In the genomic region with DNA sequence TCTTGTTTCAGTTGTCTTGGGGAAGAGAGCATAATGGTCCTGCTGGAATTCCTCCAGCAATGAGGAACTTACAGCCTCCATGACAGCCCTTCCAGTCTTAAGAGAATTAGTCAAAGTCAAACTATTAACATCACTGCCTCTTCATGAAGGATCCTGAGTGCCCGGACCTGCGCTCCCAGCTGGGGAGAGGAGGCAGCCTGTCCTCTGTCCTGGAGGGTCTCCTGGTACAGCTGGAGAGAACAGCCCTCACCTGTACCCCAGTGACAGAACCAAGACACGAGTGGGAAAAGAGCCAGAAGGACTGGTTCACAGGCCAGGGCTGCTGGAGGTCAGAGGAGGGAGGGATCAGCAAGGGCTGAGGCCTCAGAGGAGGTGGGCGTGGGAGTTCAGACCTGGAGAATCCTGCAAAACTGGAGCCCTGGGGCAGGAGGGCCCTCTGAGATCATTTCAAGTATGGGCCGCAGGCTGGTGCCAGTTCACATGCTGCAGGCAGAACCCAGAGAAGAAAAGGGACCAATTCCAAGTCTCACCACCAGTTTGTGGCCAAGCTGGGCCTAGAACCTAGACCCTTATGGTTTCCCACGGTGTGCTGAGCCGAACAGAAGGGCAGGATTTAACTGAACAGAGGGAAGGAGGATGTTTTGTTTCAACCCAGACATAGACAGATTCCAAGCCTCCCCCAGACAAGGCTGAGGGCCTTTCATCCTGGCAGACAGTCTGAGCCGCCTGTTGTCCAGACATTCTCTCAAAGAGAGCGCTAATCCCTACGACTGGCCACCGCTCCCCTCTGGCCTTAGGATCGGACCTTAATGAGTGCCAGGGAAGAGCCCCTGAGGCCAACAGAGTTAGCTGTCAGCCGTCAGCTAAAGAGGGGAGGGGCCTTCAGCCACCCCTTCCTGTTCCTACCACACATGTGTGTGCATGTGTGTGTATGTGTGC, we compare ENCODE assay signal across 16 cellular contexts. TPM values are rescaled to one million over a fixed set of nuclear protein-coding genes. Genes with fewer than 3 reads are reported as not detected.
A peak's percentile ranks its signal among the peaks of the same experiment; 100 is the strongest.
DNase-seq lines count a peak whose midpoint lies in the region; ATAC-seq, FAIRE-seq and TF ChIP-seq lines count a peak whose summit lies in the region.
"Had no signal": no experiment of that assay in that cellular context is flagged by ENCODE, and none has a peak within 500 bp of the region (broad histone marks: within the 10 kb centered on the region; RNA-seq: fewer than 3 reads in every experiment).

No MANE protein-coding gene starts in this region.

- H3K4me3 ChIP-seq in kidney (ENCODE audit: low read length in 2 of 2) (no peak overlapping the region), smooth muscle cell (no peak overlapping the region)
- H3K4me3 ChIP-seq: pancreas had no signal

- H3K9me3 ChIP-seq in kidney (ENCODE audit: control insufficient read depth in 1 of 2, low read length in 2 of 2) (no peaks in the 10 kb centered on the region), smooth muscle cell (replicated peaks; ENCODE audit: low read depth) (no peaks in the 10 kb centered on the region)
- H3K9me3 ChIP-seq: pancreas had no signal

- H3K36me3 Mint-ChIP-seq in chondrocyte (ENCODE audit: low read depth) = peaks cover 36% of the 10 kb centered on the region

- H2AFZ ChIP-seq in smooth muscle cell (ENCODE audit: low read depth) = no peak overlapping the region

- H3K27me3 ChIP-seq in smooth muscle cell (ENCODE audit: low read depth) = no peaks in the 10 kb centered on the region
- H3K27me3 ChIP-seq: pancreas had no signal

- peaks cover 7% of the 10 kb centered on the region for H3K79me2 ChIP-seq in smooth muscle cell (ENCODE audit: low read depth)

- H3K9ac ChIP-seq in kidney (ENCODE audit: low read length in 2 of 2) (no peak overlapping the region), smooth muscle cell (ENCODE audit: low read depth) (peak overlapping the region; percentile 73)

- H3K36me3 ChIP-seq in kidney (ENCODE audit: control insufficient read depth in 1 of 2, insufficient read depth in 2 of 2, low read length in 2 of 2) = peaks cover under 1 to 7% of the 10 kb centered on the region in 2 donors
- H3K36me3 ChIP-seq in smooth muscle cell (ENCODE audit: low read depth) = no peaks in the 10 kb centered on the region
- H3K36me3 ChIP-seq: pancreas had no signal

- peaks cover 67% of the 10 kb centered on the region for H3K4me1 Mint-ChIP-seq in chondrocyte (ENCODE audit: low read depth)

- peak overlapping the region; percentile 90 for H3K27ac Mint-ChIP-seq in chondrocyte (ENCODE audit: unreplicated experiment)

- in situ Hi-C loops in KBM-7 (cut with MboI; ENCODE audit: low pct_unique_long_range_greater_than_20kb, low sequenced_read_pairs) = no loop called here

- ATAC-seq in GM18519 (IDR thresholded peaks at IDR 0.05; ENCODE audit: low FRiP score, unreplicated experiment) = no peak
- no peak for ATAC-seq in left colon
- ATAC-seq: activated T-cell treated with anti-CD3 and anti-CD28 coated beads, Interleukin-2, amount 50 U/mL, for 4 hours; pancreas had no signal

- H4K20me1 ChIP-seq in smooth muscle cell (ENCODE audit: low read depth) = no peaks in the 10 kb centered on the region

- peak; percentile 42 for DNase-seq in KBM-7
- DNase-seq in chondrocyte (ENCODE audit: low spot score) = no peak
- peak; percentile 37 for DNase-seq in kidney
- DNase-seq in smooth muscle cell (lab: John Stamatoyannopoulos, UW; ENCODE audit: unreplicated experiment) = no peak
- DNase-seq in EL = no peak
- DNase-seq in left colon = no peak
- DNase-seq: activated CD4-positive, alpha-beta T cell treated with anti-CD3 and anti-CD28 coated beads for 48 hours; activated T-cell treated with anti-CD3 and anti-CD28 coated beads, Interleukin-2, amount 50 U/mL, for 4 hours; C1 segment of cervical spinal cord; dermis blood vessel endothelial cell; NCI-H2029 treated with DMSO at 0.1 percent for 48 hours; pancreas; stimulated activated CD4-positive, alpha-beta T cell treated with anti-CD3 and anti-CD28 coated beads, Interleukin-15, amount 100 ng/mL, for 24 hours; substantia nigra had no signal

- no peaks in the 10 kb centered on the region for H3K27me3 Mint-ChIP-seq in chondrocyte (ENCODE audit: low read depth)

- H3K4me3 Mint-ChIP-seq in chondrocyte (ENCODE audit: unreplicated experiment) = no peak overlapping the region
- H3K4me3 Mint-ChIP-seq: activated T-cell treated with anti-CD3 and anti-CD28 coated beads, Interleukin-2, amount 50 U/mL, for 4 hours had no signal

- no peak overlapping the region for H3K27ac ChIP-seq in kidney (ENCODE audit: low read depth in 2 of 2, low read length in 2 of 2)
- peak overlapping the region; percentile 96 for H3K27ac ChIP-seq in smooth muscle cell (ENCODE audit: low read depth)
- H3K27ac ChIP-seq: pancreas had no signal

- H3K4me1 ChIP-seq in kidney (ENCODE audit: control insufficient read depth in 1 of 2, insufficient read depth in 1 of 2, low read depth in 1 of 2, low read length in 2 of 2) = peaks cover 0 to 2% of the 10 kb centered on the region in 2 donors
- H3K4me1 ChIP-seq in smooth muscle cell (ENCODE audit: low read depth) = peaks cover 31% of the 10 kb centered on the region
- H3K4me1 ChIP-seq: pancreas had no signal

- H3F3A ChIP-seq in smooth muscle cell (ENCODE audit: low read depth) = peaks cover 50% of the 10 kb centered on the region

- FAIRE-seq in kidney (lab: Jason Lieb, UNC) = no peak
- FAIRE-seq: GM12891, pancreas had no signal

- 20% methylated on average over 12 of the region's 13 CpGs for WGBS in smooth muscle cell (ENCODE audit: low lambda C conversion rate)

- peak overlapping the region; percentile 57 for H3K4me2 ChIP-seq in smooth muscle cell

- no peaks in the 10 kb centered on the region for H3K9me3 Mint-ChIP-seq in chondrocyte (ENCODE audit: low read depth)
- H3K9me3 Mint-ChIP-seq: activated T-cell treated with anti-CD3 and anti-CD28 coated beads, Interleukin-2, amount 50 U/mL, for 4 hours had no signal

- intact Hi-C loops in kidney (cut with DNase I) (no loop called here), left colon (cut with DNase I, micrococcal nuclease) (no loop called here)

- TF ChIP-seq CTCF in chondrocyte (IDR thresholded peaks at IDR 0.05) (no peak), kidney (IDR thresholded peaks at IDR 0.05; ENCODE audit: borderline replicate concordance, extremely low read depth, insufficient read depth) (no peak), smooth muscle cell (IDR thresholded peaks at IDR 0.05; ENCODE audit: borderline replicate concordance, insufficient read depth, poor library complexity, severe bottlenecking) (no peak)

RNA-seq across cellular contexts. Expression of gene LOXL1, which starts 18.2 kb away (rescaled TPM):
- total RNA-seq in chondrocyte (428 to 446 TPM (median 444 TPM) in 3 replicates), kidney (33.2 TPM), smooth muscle cell (239 and 252 TPM in 2 replicates), left colon (1 to 10 TPM; 2.0 to 2.5 TPM)
- polyA plus RNA-seq in kidney (ENCODE audit: insufficient read depth, low read depth, low replicate concordance) (35.1 TPM), smooth muscle cell (736 and 899 TPM in 2 replicates)

RNA-seq across cellular contexts. Expression of gene STOML1, which starts 47.7 kb away (rescaled TPM):
- total RNA-seq in chondrocyte = 18.0 to 26.4 TPM (median 18.9 TPM) in 3 replicates
- 22.2 TPM for total RNA-seq in kidney
- 15.0 TPM for polyA plus RNA-seq in kidney (ENCODE audit: insufficient read depth, low read depth, low replicate concordance)
- 9.3 and 12.4 TPM in 2 replicates for total RNA-seq in smooth muscle cell
- polyA plus RNA-seq in smooth muscle cell = 23.7 and 27.5 TPM in 2 replicates
- total RNA-seq in left colon = 10 to 100 TPM; 10.9 to 15.4 TPM

RNA-seq across cellular contexts. Expression of gene PML, which starts 50.1 kb away (rescaled TPM):
- total RNA-seq in chondrocyte = 38.8 to 44.3 TPM (median 40.0 TPM) in 3 replicates
- total RNA-seq in kidney = 82.9 TPM
- 19.6 TPM for polyA plus RNA-seq in kidney (ENCODE audit: insufficient read depth, low read depth, low replicate concordance)
- 21.6 and 34.1 TPM in 2 replicates for total RNA-seq in smooth muscle cell
- 33.7 and 39.4 TPM in 2 replicates for polyA plus RNA-seq in smooth muscle cell
- 10 to 100 TPM; 26.6 to 28.5 TPM for total RNA-seq in left colon

Comparison
In these comparisons a context has a peak if more than half of its experiments do, and no peak if none do; other contexts are left out.
1. DNase-seq: peak in KBM-7 (single experiment) and kidney (single experiment); none in chondrocyte (single experiment), smooth muscle cell (single experiment), EL (single experiment) and left colon (0 of 2).